Comparison of ENCODE assay signal across 25 cellular contexts in genomic region chr1:3221112-3222041, GRCh38.
DNase-seq lines count a peak whose midpoint lies in the region; ATAC-seq and TF ChIP-seq lines count a peak whose summit lies in the region.
"Had no signal": no experiment of that assay in that cellular context is flagged by ENCODE, and none has a peak within 500 bp of the region (broad histone marks: within the 10 kb centered on the region; RNA-seq: fewer than 3 reads in every experiment).

No MANE protein-coding gene starts in this region.

- H4K20me1 ChIP-seq in DOHH2 (ENCODE audit: control insufficient read depth, insufficient read depth, low read depth, low read length), result no peaks in the 10 kb centered on the region

- H3K9me2 ChIP-seq in DOHH2 (replicated peaks; ENCODE audit: control insufficient read depth, low read length), result no peaks in the 10 kb centered on the region

- H3K4me1 Mint-ChIP-seq in activated CD4-positive, alpha-beta T cell treated with anti-CD3 and anti-CD28 coated beads for 36 hours, result no peaks in the 10 kb centered on the region
- H3K4me1 Mint-ChIP-seq: activated CD8-positive, alpha-beta memory T cell treated with anti-CD3 and anti-CD28 coated beads, Interleukin-2, amount 10 ng/mL, durations not matched to agents 7 days and 5 days had no signal

- intact Hi-C loops in body of pancreas (cut with DNase I) (no loop called here), aorta (cut with DNase I) (loop anchor here (2.0 to 5.0 kb wide), 2 partner anchors 19 to 41 kb away; no protein-coding TSS in a partner anchor)
- intact Hi-C loops in activated CD4-positive, alpha-beta T cell treated with anti-CD3 and anti-CD28 coated beads for 36 hours (cut with DNase I, micrococcal nuclease), result no loop called here

- H3K4me3 Mint-ChIP-seq in activated CD4-positive, alpha-beta T cell treated with anti-CD3 and anti-CD28 coated beads for 36 hours, result no peak overlapping the region
- H3K4me3 Mint-ChIP-seq: activated CD8-positive, alpha-beta memory T cell treated with anti-CD3 and anti-CD28 coated beads, Interleukin-2, amount 10 ng/mL, durations not matched to agents 7 days and 5 days; activated T-helper 1 cell treated with anti-CD3 and anti-CD28 coated beads, Interleukin-12 subunit alpha, Interleukin-12 subunit beta, Interleukin-2, Interleukin-4 antibody, amounts not matched to agents 30 ng/mL and 10 ng/mL and 1 ng/mL, durations not matched to agents 14 hours and 24 hours and 36 hours; CD14-positive monocyte; nephron progenitor cell had no signal

- H3F3A ChIP-seq in DOHH2 (ENCODE audit: control insufficient read depth, insufficient read depth), result no peaks in the 10 kb centered on the region

- H3K9me3 ChIP-seq in DOHH2 (ENCODE audit: control insufficient read depth, insufficient read depth, low read length) (no peaks in the 10 kb centered on the region), body of pancreas (no peaks in the 10 kb centered on the region), aorta (ENCODE audit: control insufficient read depth, low read length) (no peaks in the 10 kb centered on the region)
- H3K9me3 ChIP-seq: gastrocnemius medialis, suprapubic skin had no signal

- H3K27me3 Mint-ChIP-seq in activated CD4-positive, alpha-beta T cell treated with anti-CD3 and anti-CD28 coated beads for 36 hours, result no peaks in the 10 kb centered on the region
- H3K27me3 Mint-ChIP-seq: activated CD8-positive, alpha-beta memory T cell treated with anti-CD3 and anti-CD28 coated beads, Interleukin-2, amount 10 ng/mL, durations not matched to agents 7 days and 5 days had no signal

- POLR2A ChIA-PET in activated CD4-positive, alpha-beta T cell treated with anti-CD3 and anti-CD28 coated beads for 36 hours (lab: Charles Lee), result no interaction called here

- no peaks in the 10 kb centered on the region for H3K36me3 ChIP-seq in DOHH2 (ENCODE audit: control insufficient read depth, low read length)
- no peaks in the 10 kb centered on the region for H3K36me3 ChIP-seq in body of pancreas (replicated peaks in 1 of 2; ENCODE audit: insufficient read depth in 1 of 2, low read depth in 2 of 2)
- no peaks in the 10 kb centered on the region for H3K36me3 ChIP-seq in aorta (ENCODE audit: control insufficient read depth in 1 of 2, insufficient read depth in 2 of 2, low read length in 1 of 2)
- H3K36me3 ChIP-seq: brain microvascular endothelial cell, gastrocnemius medialis, suprapubic skin had no signal

- no peaks in the 10 kb centered on the region for H3K36me3 Mint-ChIP-seq in activated CD4-positive, alpha-beta T cell treated with anti-CD3 and anti-CD28 coated beads for 36 hours (ENCODE audit: low read depth)
- H3K36me3 Mint-ChIP-seq: activated CD8-positive, alpha-beta memory T cell treated with anti-CD3 and anti-CD28 coated beads, Interleukin-2, amount 10 ng/mL, durations not matched to agents 7 days and 5 days; activated naive CD4-positive, alpha-beta T cell treated with anti-CD3 and anti-CD28 coated beads, Interleukin-2, amount 50 U/mL, for 72 hours; CD14-positive monocyte had no signal

- WGBS in body of pancreas, 2 donors, result 52 to 60% methylated on average over 19 to 24 of the region's 24 CpGs
- WGBS in aorta, 2 donors, result 32 to 33% methylated on average over 24 of the region's 24 CpGs

- no peak overlapping the region for H3K27ac Mint-ChIP-seq in activated CD4-positive, alpha-beta T cell treated with anti-CD3 and anti-CD28 coated beads for 36 hours
- H3K27ac Mint-ChIP-seq: activated CD8-positive, alpha-beta memory T cell treated with anti-CD3 and anti-CD28 coated beads, Interleukin-2, amount 10 ng/mL, durations not matched to agents 7 days and 5 days; activated naive CD4-positive, alpha-beta T cell treated with anti-CD3 and anti-CD28 coated beads, Interleukin-2, amount 50 U/mL, for 72 hours; activated T-helper 1 cell treated with anti-CD3 and anti-CD28 coated beads, Interleukin-12 subunit alpha, Interleukin-12 subunit beta, Interleukin-2, Interleukin-4 antibody, amounts not matched to agents 30 ng/mL and 10 ng/mL and 1 ng/mL, durations not matched to agents 14 hours and 24 hours and 36 hours; CD14-positive monocyte; nephron progenitor cell had no signal

- ATAC-seq in body of pancreas (no peak), aorta (ENCODE audit: low FRiP score) (no peak)
- ATAC-seq in activated CD4-positive, alpha-beta T cell treated with anti-CD3 and anti-CD28 coated beads for 36 hours, result no peak
- ATAC-seq: activated CD8-positive, alpha-beta memory T cell treated with anti-CD3 and anti-CD28 coated beads, Interleukin-2, amount 10 ng/mL, durations not matched to agents 7 days and 5 days; activated naive CD4-positive, alpha-beta T cell treated with anti-CD3 and anti-CD28 coated beads, Interleukin-2, amount 50 U/mL, for 72 hours; esophagus mucosa; gastrocnemius medialis had no signal

- H3K27me3 ChIP-seq in DOHH2 (ENCODE audit: control insufficient read depth, low read length), result no peaks in the 10 kb centered on the region
- no peaks in the 10 kb centered on the region for H3K27me3 ChIP-seq in body of pancreas
- H3K27me3 ChIP-seq in aorta (ENCODE audit: control insufficient read depth in 1 of 2, insufficient read depth in 2 of 2, low read length in 1 of 2), result no peaks in the 10 kb centered on the region
- H3K27me3 ChIP-seq: brain microvascular endothelial cell had no signal

- no peaks in the 10 kb centered on the region for H3K79me2 ChIP-seq in DOHH2 (ENCODE audit: control insufficient read depth, low read length)

- H3K27ac ChIP-seq in DOHH2 (ENCODE audit: low read depth, low read length) (peak overlapping the region; percentile 36; the same call in 1 of the 2 replicates), body of pancreas (peak overlapping the region; percentile 94 to 98 (median 96)), aorta (ENCODE audit: low read depth in 1 of 2, low read length in 2 of 2) (peak overlapping the region in 1 of 2 donors; percentile 64)
- H3K27ac ChIP-seq: brain microvascular endothelial cell, gastrocnemius medialis, suprapubic skin had no signal

- peak overlapping the region; percentile 54 for H3K4me3 ChIP-seq in DOHH2 (ENCODE audit: low read length)
- no peak overlapping the region for H3K4me3 ChIP-seq in body of pancreas
- H3K4me3 ChIP-seq in aorta (ENCODE audit: low read length in 2 of 2), result no peak overlapping the region
- H3K4me3 ChIP-seq: gastrocnemius medialis, suprapubic skin had no signal

- no peak for TF ChIP-seq CTCF in DOHH2 (IDR thresholded peaks at IDR 0.05; ENCODE audit: low read depth, low read length, poor library complexity, severe bottlenecking)
- no peak for TF ChIP-seq CTCF in body of pancreas (IDR thresholded peaks at IDR 0.05)

- TF ChIP-seq POLR2A in body of pancreas (IDR thresholded peaks at IDR 0.05), result no peak

- CTCF ChIA-PET in activated CD4-positive, alpha-beta T cell treated with anti-CD3 and anti-CD28 coated beads for 36 hours (lab: Charles Lee), result no interaction called here

- peak in 2 of 4 donors; percentile 26 to 33 for DNase-seq in body of pancreas
- DNase-seq in inferior parietal cortex (ENCODE audit: extremely low spot score), result peak; percentile 45
- peak; percentile 47 for DNase-seq in putamen (ENCODE audit: low spot score)
- no peak for DNase-seq in aorta
- no peak for DNase-seq in HCEC 1CT
- no peak for DNase-seq in NCI-H774 (lab: John Stamatoyannopoulos, UW)
- no peak for DNase-seq in activated CD4-positive, alpha-beta T cell treated with anti-CD3 and anti-CD28 coated beads for 36 hours
- DNase-seq: ACHN; activated CD4-positive, alpha-beta T cell treated with anti-CD3 and anti-CD28 coated beads for 48 hours; activated CD8-positive, alpha-beta memory T cell treated with anti-CD3 and anti-CD28 coated beads, Interleukin-2, amount 10 ng/mL, durations not matched to agents 7 days and 5 days; brain microvascular endothelial cell; effector CD4-positive, alpha-beta T cell; gastrocnemius medialis; left cardiac atrium; NCI-H2081 treated with DMSO at 0.1 percent for 48 hours; NCI-H524 treated with DMSO at 0.1 percent for 48 hours; nephron progenitor cell; SHP77; SW 1271 had no signal

- H3K4me2 ChIP-seq in DOHH2 (ENCODE audit: low read length), result peak overlapping the region; percentile 72

- H3K4me1 ChIP-seq in DOHH2 (ENCODE audit: control insufficient read depth, low read length) (peaks cover 23% of the 10 kb centered on the region), body of pancreas (peaks cover 74% of the 10 kb centered on the region), aorta (ENCODE audit: control insufficient read depth in 1 of 2, insufficient read depth in 2 of 2, low read length in 2 of 2) (no peaks in the 10 kb centered on the region)

- no peaks in the 10 kb centered on the region for H3K9me3 Mint-ChIP-seq in activated CD4-positive, alpha-beta T cell treated with anti-CD3 and anti-CD28 coated beads for 36 hours (ENCODE audit: low read depth)
- H3K9me3 Mint-ChIP-seq: activated naive CD4-positive, alpha-beta T cell treated with anti-CD3 and anti-CD28 coated beads, Interleukin-2, amount 50 U/mL, for 72 hours; activated T-helper 1 cell treated with anti-CD3 and anti-CD28 coated beads, Interleukin-12 subunit alpha, Interleukin-12 subunit beta, Interleukin-2, Interleukin-4 antibody, amounts not matched to agents 30 ng/mL and 10 ng/mL and 1 ng/mL, durations not matched to agents 14 hours and 24 hours and 36 hours; CD14-positive monocyte; nephron progenitor cell had no signal

Comparison
In these comparisons a context has a peak if more than half of its experiments do, and no peak if none do; other contexts are left out.
1. DNase-seq: peak in inferior parietal cortex (single experiment) and putamen (single experiment); none in aorta (0 of 2), HCEC 1CT (single experiment), NCI-H774 (single experiment) and activated CD4-positive, alpha-beta T cell treated with anti-CD3 and anti-CD28 coated beads for 36 hours (single experiment).
2. intact Hi-C loops: an anchor here in aorta (2.0 to 5.0 kb wide); none called in body of pancreas and activated CD4-positive, alpha-beta T cell treated with anti-CD3 and anti-CD28 coated beads for 36 hours.